1 cellular context compared by ENCODE assay signal in genomic region chr18:8142131-8142711, GRCh38.
TF ChIP-seq lines count a peak whose summit lies in the region.

No MANE protein-coding gene starts in this region.

TF ChIP-seq in WTC11, 78 proteins besides CTCF, POLR2A, EP300 and RAD21 (continued from another document):
- TF ChIP-seq, protein P1, sequence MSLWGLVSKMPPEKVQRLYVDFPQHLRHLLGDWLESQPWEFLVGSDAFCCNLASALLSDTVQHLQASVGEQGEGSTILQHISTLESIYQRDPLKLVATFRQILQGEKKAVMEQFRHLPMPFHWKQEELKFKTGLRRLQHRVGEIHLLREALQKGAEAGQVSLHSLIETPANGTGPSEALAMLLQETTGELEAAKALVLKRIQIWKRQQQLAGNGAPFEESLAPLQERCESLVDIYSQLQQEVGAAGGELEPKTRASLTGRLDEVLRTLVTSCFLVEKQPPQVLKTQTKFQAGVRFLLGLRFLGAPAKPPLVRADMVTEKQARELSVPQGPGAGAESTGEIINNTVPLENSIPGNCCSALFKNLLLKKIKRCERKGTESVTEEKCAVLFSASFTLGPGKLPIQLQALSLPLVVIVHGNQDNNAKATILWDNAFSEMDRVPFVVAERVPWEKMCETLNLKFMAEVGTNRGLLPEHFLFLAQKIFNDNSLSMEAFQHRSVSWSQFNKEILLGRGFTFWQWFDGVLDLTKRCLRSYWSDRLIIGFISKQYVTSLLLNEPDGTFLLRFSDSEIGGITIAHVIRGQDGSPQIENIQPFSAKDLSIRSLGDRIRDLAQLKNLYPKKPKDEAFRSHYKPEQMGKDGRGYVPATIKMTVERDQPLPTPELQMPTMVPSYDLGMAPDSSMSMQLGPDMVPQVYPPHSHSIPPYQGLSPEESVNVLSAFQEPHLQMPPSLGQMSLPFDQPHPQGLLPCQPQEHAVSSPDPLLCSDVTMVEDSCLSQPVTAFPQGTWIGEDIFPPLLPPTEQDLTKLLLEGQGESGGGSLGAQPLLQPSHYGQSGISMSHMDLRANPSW (CRISPR knock-in tag; conservative IDR thresholded peaks at IDR 0.05; ENCODE audit: low read depth) = no peak
- TF ChIP-seq ELF4 (CRISPR knock-in tag; IDR thresholded peaks at IDR 0.05; ENCODE audit: low read depth) (no peak), ATF1 (CRISPR knock-in tag; IDR thresholded peaks at IDR 0.05) (no peak), FOXP1 (CRISPR knock-in tag; IDR thresholded peaks at IDR 0.05; ENCODE audit: borderline replicate concordance) (no peak)
- TF ChIP-seq, protein P2, sequence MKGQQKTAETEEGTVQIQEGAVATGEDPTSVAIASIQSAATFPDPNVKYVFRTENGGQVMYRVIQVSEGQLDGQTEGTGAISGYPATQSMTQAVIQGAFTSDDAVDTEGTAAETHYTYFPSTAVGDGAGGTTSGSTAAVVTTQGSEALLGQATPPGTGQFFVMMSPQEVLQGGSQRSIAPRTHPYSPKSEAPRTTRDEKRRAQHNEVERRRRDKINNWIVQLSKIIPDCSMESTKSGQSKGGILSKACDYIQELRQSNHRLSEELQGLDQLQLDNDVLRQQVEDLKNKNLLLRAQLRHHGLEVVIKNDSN (CRISPR knock-in tag; IDR thresholded peaks at IDR 0.05) = no peak
- TF ChIP-seq, protein P3, sequence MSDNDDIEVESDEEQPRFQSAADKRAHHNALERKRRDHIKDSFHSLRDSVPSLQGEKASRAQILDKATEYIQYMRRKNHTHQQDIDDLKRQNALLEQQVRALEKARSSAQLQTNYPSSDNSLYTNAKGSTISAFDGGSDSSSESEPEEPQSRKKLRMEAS (CRISPR knock-in tag; IDR thresholded peaks at IDR 0.05) = no peak
